Comparison of ENCODE assay signal across 3 cellular contexts in genomic region chr17:78997231-78997741, GRCh38.
TF ChIP-seq lines count a peak whose summit lies in the region.

No MANE protein-coding gene starts in this region.

TF ChIP-seq in SK-N-SH, 30 proteins besides CTCF, POLR2A, EP300 and RAD21 (continues in another document):
- TF ChIP-seq GATA2 (CRISPR knock-in tag; IDR thresholded peaks at IDR 0.05) = no peak
- no peak for TF ChIP-seq ELF1 (IDR thresholded peaks at IDR 0.05)
- TF ChIP-seq POLR2AphosphoS5 (IDR thresholded peaks at IDR 0.05; ENCODE audit: low read depth, low read length) = no peak
- TF ChIP-seq PBX3 (IDR thresholded peaks at IDR 0.05) = no peak
- no peak for TF ChIP-seq TEAD4 (IDR thresholded peaks at IDR 0.05; ENCODE audit: borderline replicate concordance, insufficient read depth)
- TF ChIP-seq NFIC (IDR thresholded peaks at IDR 0.05; ENCODE audit: borderline replicate concordance) = no peak
- no peak for TF ChIP-seq YY1 (IDR thresholded peaks at IDR 0.05; ENCODE audit: low read depth)
- no peak for TF ChIP-seq IRF3 (IDR thresholded peaks at IDR 0.05; ENCODE audit: low read depth, low read length)
- no peak for TF ChIP-seq REST (IDR thresholded peaks at IDR 0.05; ENCODE audit: low read depth, low read length)
- TF ChIP-seq, protein P1, sequence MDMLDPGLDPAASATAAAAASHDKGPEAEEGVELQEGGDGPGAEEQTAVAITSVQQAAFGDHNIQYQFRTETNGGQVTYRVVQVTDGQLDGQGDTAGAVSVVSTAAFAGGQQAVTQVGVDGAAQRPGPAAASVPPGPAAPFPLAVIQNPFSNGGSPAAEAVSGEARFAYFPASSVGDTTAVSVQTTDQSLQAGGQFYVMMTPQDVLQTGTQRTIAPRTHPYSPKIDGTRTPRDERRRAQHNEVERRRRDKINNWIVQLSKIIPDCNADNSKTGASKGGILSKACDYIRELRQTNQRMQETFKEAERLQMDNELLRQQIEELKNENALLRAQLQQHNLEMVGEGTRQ (IDR thresholded peaks at IDR 0.05; ENCODE audit: borderline replicate concordance, low read depth, low read length) = no peak
- TF ChIP-seq MEF2A (IDR thresholded peaks at IDR 0.05; ENCODE audit: borderline replicate concordance, low read depth) = no peak
- no peak for TF ChIP-seq SIN3A (IDR thresholded peaks at IDR 0.05; ENCODE audit: borderline replicate concordance, low read depth, low read length)
- TF ChIP-seq EZH2phosphoT487 (IDR thresholded peaks at IDR 0.05; ENCODE audit: borderline replicate concordance, low read depth) = no peak

TF ChIP-seq in SK-N-SH treated with all-trans-retinoic acid at 6 μM for 48 hours, 23 proteins besides CTCF, POLR2A, EP300 and RAD21:
- no peak for TF ChIP-seq ZNF565 (CRISPR knock-in tag; conservative IDR thresholded peaks at IDR 0.05; ENCODE audit: low read depth)
- no peak for TF ChIP-seq SNAI2 (CRISPR knock-in tag; IDR thresholded peaks at IDR 0.05)

TF ChIP-seq in K562, 482 proteins besides CTCF, POLR2A, EP300 and RAD21:
- TF ChIP-seq RBFOX2 (IDR thresholded peaks at IDR 0.05; ENCODE audit: low read depth, low read length) = 0 out of 2 replicates have a peak, but pooled peaks have one; percentile 23
- TF ChIP-seq, protein P1 (CRISPR knock-in tag; IDR thresholded peaks at IDR 0.05) = no peak
TF ChIP-seq in K562: peak in this region for 1.
